ENCODE assay signal across 1 cellular context in genomic region chr1:52127181-52128175, GRCh38.
TF ChIP-seq lines count a peak whose summit lies in the region.

No MANE protein-coding gene starts in this region.

TF ChIP-seq in SK-N-SH treated with all-trans-retinoic acid at 6 μM for 48 hours, 23 proteins besides CTCF, POLR2A, EP300 and RAD21 (continued from another document):
- TF ChIP-seq, protein P1, sequence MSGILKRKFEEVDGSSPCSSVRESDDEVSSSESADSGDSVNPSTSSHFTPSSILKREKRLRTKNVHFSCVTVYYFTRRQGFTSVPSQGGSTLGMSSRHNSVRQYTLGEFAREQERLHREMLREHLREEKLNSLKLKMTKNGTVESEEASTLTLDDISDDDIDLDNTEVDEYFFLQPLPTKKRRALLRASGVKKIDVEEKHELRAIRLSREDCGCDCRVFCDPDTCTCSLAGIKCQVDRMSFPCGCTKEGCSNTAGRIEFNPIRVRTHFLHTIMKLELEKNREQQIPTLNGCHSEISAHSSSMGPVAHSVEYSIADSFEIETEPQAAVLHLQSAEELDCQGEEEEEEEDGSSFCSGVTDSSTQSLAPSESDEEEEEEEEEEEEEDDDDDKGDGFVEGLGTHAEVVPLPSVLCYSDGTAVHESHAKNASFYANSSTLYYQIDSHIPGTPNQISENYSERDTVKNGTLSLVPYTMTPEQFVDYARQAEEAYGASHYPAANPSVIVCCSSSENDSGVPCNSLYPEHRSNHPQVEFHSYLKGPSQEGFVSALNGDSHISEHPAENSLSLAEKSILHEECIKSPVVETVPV (CRISPR knock-in tag; IDR thresholded peaks at IDR 0.05), result no peak
- TF ChIP-seq GLIS3 (CRISPR knock-in tag; IDR thresholded peaks at IDR 0.05) (no peak), ZNF8 (CRISPR knock-in tag; IDR thresholded peaks at IDR 0.05) (no peak), ZNF565 (CRISPR knock-in tag; conservative IDR thresholded peaks at IDR 0.05; ENCODE audit: low read depth) (no peak), OSR1 (CRISPR knock-in tag; IDR thresholded peaks at IDR 0.05) (no peak), ZFP30 (CRISPR knock-in tag; IDR thresholded peaks at IDR 0.05) (no peak), TOX (CRISPR knock-in tag; IDR thresholded peaks at IDR 0.05; ENCODE audit: borderline replicate concordance) (no peak), TCF4 (CRISPR knock-in tag; IDR thresholded peaks at IDR 0.05; ENCODE audit: borderline replicate concordance) (no peak)
